10 cellular contexts compared by ENCODE assay signal in genomic region chr12:53750812-53751335, GRCh38. TPM values are rescaled to one million over a fixed set of nuclear protein-coding genes. Genes with fewer than 3 reads are reported as not detected.
DNase-seq lines count a peak whose midpoint lies in the region; ATAC-seq, FAIRE-seq and TF ChIP-seq lines count a peak whose summit lies in the region.
"Had no signal": no experiment of that assay in that cellular context is flagged by ENCODE, and none has a peak within 500 bp of the region (broad histone marks: within the 10 kb centered on the region; RNA-seq: fewer than 3 reads in every experiment).

No MANE protein-coding gene starts in this region.

- peaks cover 2% of the 10 kb centered on the region for H4K20me1 ChIP-seq in H9 (ENCODE audit: control insufficient read depth, insufficient read depth, insufficient read length)

- H3K9me3 Mint-ChIP-seq in H9 (no peaks in the 10 kb centered on the region), CD14-positive monocyte (peaks cover 0 to 5% (median 2%) of the 10 kb centered on the region in 7 donors)

- no peak overlapping the region for H4K91ac ChIP-seq in H9 (ENCODE audit: insufficient read length, low read depth, low read length)

- no peak overlapping the region for H4K5ac ChIP-seq in H9 (ENCODE audit: insufficient read length, low read depth, low read length)

- H3K79me1 ChIP-seq in H9 (ENCODE audit: insufficient read depth, low read depth, low read length, poor library complexity, severe bottlenecking) = no peaks in the 10 kb centered on the region

- peaks cover 9% of the 10 kb centered on the region; the same call in 1 of the 2 replicates for H3K4me1 ChIP-seq in ES-I3 (ENCODE audit: insufficient read depth, low read length)
- H3K4me1 ChIP-seq in H9 (ENCODE audit: insufficient read depth, low read length) = peaks cover 4% of the 10 kb centered on the region; the same call in 1 of the 2 replicates

- no peak overlapping the region for H3K14ac ChIP-seq in H9 (ENCODE audit: insufficient read depth, low read length)

- H3K18ac ChIP-seq in H9 (ENCODE audit: insufficient read length, low read depth, low read length) = no peak overlapping the region

- peaks cover 59% of the 10 kb centered on the region for H3K27me3 ChIP-seq in H9 (ENCODE audit: insufficient read depth, low read length)

- no peak overlapping the region for H3T11ph ChIP-seq in H9 (ENCODE audit: low read length)

- no peak overlapping the region for H2BK20ac ChIP-seq in H9 (ENCODE audit: low read depth, low read length, poor library complexity, severe bottlenecking)

- H3K36me3 ChIP-seq in ES-I3 (ENCODE audit: insufficient read depth, low read length) = no peaks in the 10 kb centered on the region

- peaks cover 14% of the 10 kb centered on the region for H3K23me2 ChIP-seq in H9 (ENCODE audit: insufficient read length, low read depth, low read length, poor library complexity, severe bottlenecking)

- H3K4me3 Mint-ChIP-seq in H9 (no peak overlapping the region; a peak in 1 of 5 replicates), T-helper 17 cell (no peak overlapping the region), CD14-positive monocyte (peak overlapping the region in 1 of 2 donors; percentile 63)

- H2BK15ac ChIP-seq in H9 (ENCODE audit: low read depth, low read length) = no peak overlapping the region

- H2BK5ac ChIP-seq in H9 (ENCODE audit: insufficient read length, low read length) = no peak overlapping the region

- TF ChIP-seq CTCF in H9 (conservative IDR thresholded peaks at IDR 0.05) (no peak), CD14-positive monocyte (IDR thresholded peaks at IDR 0.05) (no peak)

- H3K9me3 ChIP-seq in ES-I3 (ENCODE audit: control insufficient read depth, insufficient read depth, low read length) (no peaks in the 10 kb centered on the region), H9 (ENCODE audit: control insufficient read depth, low read depth, low read length) (no peaks in the 10 kb centered on the region), T-helper 17 cell (ENCODE audit: control insufficient read depth, low read length, poor library complexity, severe bottlenecking) (no peaks in the 10 kb centered on the region)

- H2BK12ac ChIP-seq in H9 (ENCODE audit: insufficient read length, low read depth, low read length) = no peak overlapping the region

- ATAC-seq in T-helper 17 cell (peak; percentile 14), HG03159 (IDR thresholded peaks at IDR 0.05; ENCODE audit: unreplicated experiment) (no peak)

- no CpG with 5 or more reads among the region's 36 CpGs for WGBS in H9 (ENCODE audit: extremely low coverage, insufficient read length, low lambda C conversion rate)

- no peak overlapping the region for H2AK5ac ChIP-seq in H9 (ENCODE audit: insufficient read length, low read length)

- peak overlapping the region; percentile 47 for H3K4me2 ChIP-seq in H9 (ENCODE audit: insufficient read depth, insufficient read length, low read length)

- H3K56ac ChIP-seq in H9 (ENCODE audit: insufficient read length, low read depth, low read length) = no peak overlapping the region

- H3K36me3 Mint-ChIP-seq in H9 (ENCODE audit: insufficient read depth in 1 of 3, low read depth in 3 of 3) = peaks cover 0 to 2% (median 0%) of the 10 kb centered on the region in 3 experiments; a peak in 1 of 7 replicates
- peaks cover 2% of the 10 kb centered on the region for H3K36me3 Mint-ChIP-seq in T-helper 17 cell (ENCODE audit: low read depth)
- peaks cover 0 to 2% of the 10 kb centered on the region in 2 donors for H3K36me3 Mint-ChIP-seq in CD14-positive monocyte

- H3K27ac ChIP-seq in H9 (ENCODE audit: insufficient read length, low read depth, low read length) = no peak overlapping the region

- peak overlapping the region; percentile 60; the same call in 1 of the 2 replicates for H3K9ac ChIP-seq in ES-I3 (ENCODE audit: low read depth, low read length)
- no peak overlapping the region for H3K9ac ChIP-seq in H9 (ENCODE audit: extremely low read depth, insufficient read length, low read length)

- no peak for DNase-seq in H9
- DNase-seq in T-helper 17 cell = no peak
- peak; percentile 54 for DNase-seq in germinal center (ENCODE audit: low spot score)
- peak; percentile 87 for DNase-seq in retina
- DNase-seq in CD14-positive monocyte (ENCODE audit: low spot score) = no peak
- no peak for DNase-seq in RCC 7860 (ENCODE audit: low spot score)

- no peak for FAIRE-seq in RCC 7860 (lab: Jason Lieb, UNC)

- no peaks in the 10 kb centered on the region for H3K79me2 ChIP-seq in H9 (ENCODE audit: insufficient read depth, low read length)

- peaks cover 8 to 9% of the 10 kb centered on the region in 2 experiments for H3K4me1 Mint-ChIP-seq in H9
- peaks cover 14% of the 10 kb centered on the region for H3K4me1 Mint-ChIP-seq in T-helper 17 cell
- peaks cover 10% of the 10 kb centered on the region for H3K4me1 Mint-ChIP-seq in CD14-positive monocyte

- H4K8ac ChIP-seq in H9 (replicated peaks; ENCODE audit: insufficient read length, low read depth, low read length) = no peak overlapping the region

- H3K27ac Mint-ChIP-seq in H9 (no peak overlapping the region), T-helper 17 cell (no peak overlapping the region), CD14-positive monocyte (no peak overlapping the region)

- H3K23ac ChIP-seq in H9 (ENCODE audit: insufficient read length, low read depth, low read length) = no peak overlapping the region

- H3K4ac ChIP-seq in H9 (ENCODE audit: low read depth, low read length) = no peak overlapping the region

- H3K27me3 Mint-ChIP-seq in H9 (ENCODE audit: low read depth) (peaks cover 3% of the 10 kb centered on the region), T-helper 17 cell (peaks cover 6% of the 10 kb centered on the region), CD14-positive monocyte (ENCODE audit: low read depth in 3 of 3) (peaks cover 0 to 7% (median 5%) of the 10 kb centered on the region in 3 donors)

- no peak overlapping the region for H2BK120ac ChIP-seq in H9 (ENCODE audit: low read depth, low read length, poor library complexity, severe bottlenecking)

- H2AFZ ChIP-seq in H9 (ENCODE audit: low read length) = no peak overlapping the region

- intact Hi-C loops in CD14-positive monocyte (cut with micrococcal nuclease) = no loop called here

RNA-seq across cellular contexts. Expression of gene CISTR, which starts 0.9 kb away (rescaled TPM):
- not detected in 2 replicates for total RNA-seq in H9 (2021)
- not detected for total RNA-seq in T-helper 17 cell
- polyA plus RNA-seq in CD14-positive monocyte = not detected
- total RNA-seq: lung, M059J had no signal
- polyA plus RNA-seq: lung had no signal

RNA-seq across cellular contexts. Expression of gene CALCOCO1, which starts 23.6 kb away (rescaled TPM):
- total RNA-seq in H9 (2021) (21.5 and 22.3 TPM in 2 replicates), T-helper 17 cell (100 to 1,000 TPM; 108 to 134 TPM)
- 10 to 100 TPM; 60.1 to 69.6 TPM for polyA plus RNA-seq in CD14-positive monocyte

Comparison
In these comparisons a context has a peak if more than half of its experiments do, and no peak if none do; other contexts are left out.
1. DNase-seq: peak in germinal center (single experiment) and retina (single experiment); none in H9 (single experiment), T-helper 17 cell (0 of 3), CD14-positive monocyte (single experiment) and RCC 7860 (single experiment).